ENCODE assay signal across 8 cellular contexts in genomic region chr14:104753528-104754212, GRCh38. TPM values are rescaled to one million over a fixed set of nuclear protein-coding genes. Genes with fewer than 3 reads are reported as not detected.
DNase-seq lines count a peak whose midpoint lies in the region; ATAC-seq, FAIRE-seq and TF ChIP-seq lines count a peak whose summit lies in the region.

No MANE protein-coding gene starts in this region.

- no peaks in the 10 kb centered on the region for H3K27me3 ChIP-seq in SK-N-SH (ENCODE audit: insufficient read depth)

- H3F3A ChIP-seq in SK-N-SH (replicated peaks; ENCODE audit: insufficient read depth) = peaks cover 7% of the 10 kb centered on the region

- POLR2A ChIA-PET in SK-N-SH (lab: Yijun Ruan, JAX) = interaction anchor here (0.8 to 1.4 kb wide), 3 partner anchors 15 to 72 kb away, joined by 3 to 8 read pairs (median 3); no protein-coding TSS in a partner anchor

- TF ChIP-seq RAD21 in SK-N-SH (IDR thresholded peaks at IDR 0.05; ENCODE audit: low read length) = no peak

- H2AFZ ChIP-seq in SK-N-SH (ENCODE audit: low read depth) = no peak overlapping the region; the same call in 1 of the 2 replicates

- no peak for FAIRE-seq in GM12891 (lab: Jason Lieb, UNC)

- peak overlapping the region; percentile 88 to 99 for H3K4me3 ChIP-seq in SK-N-SH (ENCODE audit: low read depth in 2 of 2, low read length in 1 of 2)

- peaks cover 39% of the 10 kb centered on the region for H3K4me1 Mint-ChIP-seq in osteocyte (ENCODE audit: unreplicated experiment)

- peaks cover 49% of the 10 kb centered on the region for H3K79me2 ChIP-seq in SK-N-SH (ENCODE audit: insufficient read depth)

- H3K27ac Mint-ChIP-seq in osteocyte (ENCODE audit: unreplicated experiment) = peak overlapping the region; percentile 72

- peak overlapping the region; percentile 70 to 72; a peak in 3 of 4 replicates for H3K27ac ChIP-seq in SK-N-SH (ENCODE audit: low read depth in 2 of 2, low read length in 1 of 2)

- H3K4me1 ChIP-seq in SK-N-SH (ENCODE audit: control insufficient read depth in 1 of 2, insufficient read depth in 2 of 2, low read depth in 1 of 2, low read length in 1 of 2) = peaks cover 8 to 14% of the 10 kb centered on the region in 2 experiments; a peak in 3 of 4 replicates

- TF ChIP-seq CTCF in SK-N-SH (IDR thresholded peaks at IDR 0.05) = no peak
- no peak for TF ChIP-seq CTCF in osteocyte (IDR thresholded peaks at IDR 0.05)

- 2% methylated on average over 19 of the region's 30 CpGs for WGBS in SK-N-SH (ENCODE audit: low lambda C conversion rate)

- H3K4me3 Mint-ChIP-seq in osteocyte (ENCODE audit: unreplicated experiment) = peak overlapping the region; percentile 90

- no peaks in the 10 kb centered on the region for H3K9me2 ChIP-seq in SK-N-SH

- peaks cover 4% of the 10 kb centered on the region for H3K36me3 Mint-ChIP-seq in osteocyte (ENCODE audit: unreplicated experiment)

- H3K9me3 ChIP-seq in SK-N-SH = no peaks in the 10 kb centered on the region

- peaks cover 31% of the 10 kb centered on the region for H4K20me1 ChIP-seq in SK-N-SH (ENCODE audit: insufficient read depth)

- no peak for TF ChIP-seq POLR2A in GM12891 (IDR thresholded peaks at IDR 0.05; ENCODE audit: low read depth, low read length)

- no peak for TF ChIP-seq EP300 in SK-N-SH (IDR thresholded peaks at IDR 0.05; ENCODE audit: borderline replicate concordance in 1 of 2, low read depth in 1 of 2, low read length in 1 of 2)

- ATAC-seq in GM18907 (IDR thresholded peaks at IDR 0.05; ENCODE audit: unreplicated experiment) = peak; percentile 3
- peak; percentile 9 for ATAC-seq in esophagus mucosa

- CTCF ChIA-PET in SK-N-SH (lab: Yijun Ruan, JAX) = interaction anchor here (0.6 to 4.1 kb wide), 7 partner anchors 14 to 84 kb away, joined by 3 to 37 read pairs (median 5); partner anchors contain the start of gene ADSS1

- peak overlapping the region; percentile 98 for H3K4me2 ChIP-seq in SK-N-SH

- H3K27me3 Mint-ChIP-seq in osteocyte (ENCODE audit: unreplicated experiment) = no peaks in the 10 kb centered on the region

- no peak for DNase-seq in SK-N-SH
- no peak for DNase-seq in osteocyte (ENCODE audit: extremely low spot score, unreplicated experiment)
- no peak for DNase-seq in D341Med (ENCODE audit: low spot score)
- no peak for DNase-seq in stimulated activated CD4-positive, alpha-beta T cell treated with anti-CD3 and anti-CD28 coated beads, Interleukin-4, amount 100 ng/mL, for 1 hour
- DNase-seq in GM12891 (ENCODE audit: insufficient read length, low spot score) = no peak
- DNase-seq in stimulated activated CD4-positive, alpha-beta T cell treated with anti-CD3 and anti-CD28 coated beads, Interleukin-4, amount 100 ng/mL, for 4 hours = no peak

- peaks cover 8 to 25% of the 10 kb centered on the region in 2 experiments for H3K36me3 ChIP-seq in SK-N-SH (replicated peaks in 1 of 2; ENCODE audit: control insufficient read depth in 1 of 2, insufficient read depth in 2 of 2, low read length in 1 of 2)

- H3K9ac ChIP-seq in SK-N-SH = peak overlapping the region; percentile 98

- no peaks in the 10 kb centered on the region for H3K9me3 Mint-ChIP-seq in osteocyte (ENCODE audit: unreplicated experiment)

TF ChIP-seq in SK-N-SH, 30 proteins besides CTCF, POLR2A, EP300 and RAD21 (continues in another document):
- TF ChIP-seq RCOR1 (IDR thresholded peaks at IDR 0.05; ENCODE audit: low read length) (no peak), EZH2phosphoT487 (IDR thresholded peaks at IDR 0.05; ENCODE audit: borderline replicate concordance, low read depth) (no peak), RXRA (IDR thresholded peaks at IDR 0.05; ENCODE audit: borderline replicate concordance, low read depth) (no peak), USF1 (IDR thresholded peaks at IDR 0.05; ENCODE audit: borderline replicate concordance, low read depth) (no peak), NRF1 (IDR thresholded peaks at IDR 0.05; ENCODE audit: low read depth, low read length) (no peak), TAF1 (IDR thresholded peaks at IDR 0.05; ENCODE audit: borderline replicate concordance, low read depth, low read length) (no peak; the same call in 1 of the 2 replicates), POLR2AphosphoS5 (IDR thresholded peaks at IDR 0.05; ENCODE audit: low read depth, low read length) (no peak), ELF1 (IDR thresholded peaks at IDR 0.05) (no peak), NFIC (IDR thresholded peaks at IDR 0.05; ENCODE audit: borderline replicate concordance) (no peak), TCF12 (IDR thresholded peaks at IDR 0.05) (no peak)
- TF ChIP-seq, protein P1, sequence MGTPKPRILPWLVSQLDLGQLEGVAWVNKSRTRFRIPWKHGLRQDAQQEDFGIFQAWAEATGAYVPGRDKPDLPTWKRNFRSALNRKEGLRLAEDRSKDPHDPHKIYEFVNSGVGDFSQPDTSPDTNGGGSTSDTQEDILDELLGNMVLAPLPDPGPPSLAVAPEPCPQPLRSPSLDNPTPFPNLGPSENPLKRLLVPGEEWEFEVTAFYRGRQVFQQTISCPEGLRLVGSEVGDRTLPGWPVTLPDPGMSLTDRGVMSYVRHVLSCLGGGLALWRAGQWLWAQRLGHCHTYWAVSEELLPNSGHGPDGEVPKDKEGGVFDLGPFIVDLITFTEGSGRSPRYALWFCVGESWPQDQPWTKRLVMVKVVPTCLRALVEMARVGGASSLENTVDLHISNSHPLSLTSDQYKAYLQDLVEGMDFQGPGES (IDR thresholded peaks at IDR 0.05; ENCODE audit: low read depth, low read length) = no peak

TF ChIP-seq in GM12891, 5 proteins besides CTCF, POLR2A, EP300 and RAD21:
- no peak for TF ChIP-seq SPI1 (IDR thresholded peaks at IDR 0.05; ENCODE audit: low read depth, low read length)
- no peak for TF ChIP-seq TAF1 (IDR thresholded peaks at IDR 0.05; ENCODE audit: low read depth, low read length)
- TF ChIP-seq POU2F2 (IDR thresholded peaks at IDR 0.05; ENCODE audit: low read depth, low read length) = no peak
- TF ChIP-seq PAX5 (IDR thresholded peaks at IDR 0.05; ENCODE audit: insufficient read depth, low read length, severe bottlenecking) = no peak

RNA-seq across cellular contexts. Expression of gene SIVA1, which starts 0.7 kb away (rescaled TPM):
- polyA plus RNA-seq in SK-N-SH (2012; rRNA removed) = 122 and 137 TPM in 2 replicates
- 57.2 and 97.8 TPM in 2 replicates for polyA plus RNA-seq in SK-N-SH (2012; cell fraction: cytosol; rRNA removed)
- polyA plus RNA-seq in SK-N-SH (2012; cell fraction: nucleus; rRNA removed) = 109 and 142 TPM in 2 replicates
- total RNA-seq in esophagus mucosa = 51.6 TPM
- total RNA-seq in osteocyte = 50.1 and 52.3 TPM in 2 replicates
- polyA plus RNA-seq in GM12891 (2012; ENCODE audit: low read depth, missing spikeins) = 76.5 TPM

RNA-seq across cellular contexts. Expression of gene ADSS1, which starts 29.6 kb away (rescaled TPM):
- 11.8 and 14.3 TPM in 2 replicates for polyA plus RNA-seq in SK-N-SH (2012; rRNA removed)
- polyA plus RNA-seq in SK-N-SH (2012; cell fraction: cytosol; rRNA removed) = 11.0 and 11.2 TPM in 2 replicates
- polyA plus RNA-seq in SK-N-SH (2012; cell fraction: nucleus; rRNA removed) = 44.6 and 48.8 TPM in 2 replicates
- total RNA-seq in esophagus mucosa = 5.7 TPM
- total RNA-seq in osteocyte = 3.7 and 4.5 TPM in 2 replicates
- 0.21 TPM for polyA plus RNA-seq in GM12891 (2012; ENCODE audit: low read depth, missing spikeins)

RNA-seq across cellular contexts. Expression of gene AKT1, which starts 41.9 kb away (rescaled TPM):
- 185 and 198 TPM in 2 replicates for polyA plus RNA-seq in SK-N-SH (2012; rRNA removed)
- polyA plus RNA-seq in SK-N-SH (2012; cell fraction: cytosol; rRNA removed) = 99.2 and 137 TPM in 2 replicates
- 365 and 420 TPM in 2 replicates for polyA plus RNA-seq in SK-N-SH (2012; cell fraction: nucleus; rRNA removed)
- 57.3 TPM for total RNA-seq in esophagus mucosa
- 157 and 160 TPM in 2 replicates for total RNA-seq in osteocyte
- 47.1 TPM for polyA plus RNA-seq in GM12891 (2012; ENCODE audit: low read depth, missing spikeins)

RNA-seq across cellular contexts. Expression of gene ZBTB42, which starts 47.2 kb away (rescaled TPM):
- 2.9 and 3.1 TPM in 2 replicates for polyA plus RNA-seq in SK-N-SH (2012; rRNA removed)
- polyA plus RNA-seq in SK-N-SH (2012; cell fraction: cytosol; rRNA removed) = 1.4 and 2.2 TPM in 2 replicates
- polyA plus RNA-seq in SK-N-SH (2012; cell fraction: nucleus; rRNA removed) = 1.7 TPM in 2 replicates
- total RNA-seq in esophagus mucosa (6.4 TPM), osteocyte (2.7 and 3.1 TPM in 2 replicates)
- 0.13 TPM for polyA plus RNA-seq in GM12891 (2012; ENCODE audit: low read depth, missing spikeins)
